1 cellular context compared by ENCODE assay signal in the genomic region with DNA sequence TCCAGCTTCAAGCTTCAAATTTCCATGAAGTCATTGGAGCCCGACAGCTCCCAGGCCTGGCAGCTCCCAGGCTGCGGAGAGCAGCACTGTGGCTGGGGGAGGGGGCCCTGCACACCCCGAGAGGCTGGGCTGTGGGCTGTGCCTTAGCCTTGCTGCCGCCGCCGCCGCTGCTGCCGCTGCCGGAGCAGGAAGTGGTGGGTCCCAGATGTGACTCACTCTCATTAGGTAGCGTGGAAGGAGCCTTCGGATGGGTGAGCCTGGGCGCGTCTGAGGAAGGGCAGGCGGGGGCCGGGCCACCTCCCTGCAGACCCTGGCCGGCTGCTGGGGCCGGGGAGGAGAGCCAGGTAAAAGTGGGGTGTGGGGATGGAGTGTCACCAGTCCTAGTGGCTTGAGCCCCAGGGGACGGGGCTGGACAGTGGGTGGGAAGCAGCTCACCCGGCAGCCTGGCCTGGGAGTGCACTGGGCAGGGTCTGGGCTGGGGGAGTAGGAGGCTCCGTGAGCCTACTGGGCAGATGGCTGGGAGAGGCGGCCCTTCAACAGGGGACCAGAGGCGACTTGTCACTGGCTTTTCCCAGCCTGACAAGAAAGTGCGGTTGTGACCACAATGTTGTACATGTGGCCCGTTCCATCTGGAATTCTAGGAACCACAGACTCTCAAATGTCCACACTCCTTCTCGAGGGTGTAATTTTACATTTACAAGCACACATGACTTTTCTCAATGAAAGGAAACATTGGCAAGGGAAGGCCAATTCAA.
TF ChIP-seq lines count a peak whose summit lies in the region.

Gene ADCY7, plus strand, starts transcription at position 215 of the 755 bp plus-strand sequence. CDS start 21,629 bp downstream, outside the sequence.

TF ChIP-seq in endothelial cell of umbilical vein, 7 proteins besides CTCF, POLR2A, EP300 and RAD21:
- TF ChIP-seq FOS (IDR thresholded peaks at IDR 0.05; ENCODE audit: borderline replicate concordance, insufficient read depth, low read length), result peak; percentile 47
- TF ChIP-seq MYC (IDR thresholded peaks at IDR 0.05; ENCODE audit: low read depth, low read length), result no peak
- no peak for TF ChIP-seq EZH2 (IDR thresholded peaks at IDR 0.05; ENCODE audit: borderline replicate concordance, low read depth, low read length, severe bottlenecking)
- TF ChIP-seq POLR2AphosphoS5 (IDR thresholded peaks at IDR 0.05; ENCODE audit: insufficient read depth, low read depth, low read length), result no peak
- TF ChIP-seq JUN (IDR thresholded peaks at IDR 0.05; ENCODE audit: borderline replicate concordance, insufficient read depth, insufficient read length, low read depth), result no peak
- TF ChIP-seq MAX (IDR thresholded peaks at IDR 0.05; ENCODE audit: insufficient read depth, insufficient read length), result no peak
